Comparison of ENCODE assay signal across 1 cellular context in the genomic region with DNA sequence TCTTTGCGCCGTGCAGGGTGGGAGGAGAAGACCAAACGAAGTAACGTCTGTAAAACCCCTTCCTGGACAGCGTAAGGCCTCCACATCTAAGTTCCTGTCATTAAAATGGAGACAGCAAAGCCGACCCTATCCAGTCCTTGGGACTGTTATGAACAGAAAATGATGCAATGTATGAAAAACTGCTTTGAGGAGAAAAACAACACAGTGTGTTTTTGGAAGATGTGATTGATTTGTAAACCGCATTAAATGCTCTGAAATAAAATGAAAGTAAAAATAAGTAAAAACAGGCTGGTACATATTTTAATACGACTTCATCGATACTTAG.
TF ChIP-seq lines count a peak whose summit lies in the region.

No MANE protein-coding gene starts in this region.

TF ChIP-seq in WTC11, 78 proteins besides CTCF, POLR2A, EP300 and RAD21 (continued from another document):
- TF ChIP-seq, protein P1, sequence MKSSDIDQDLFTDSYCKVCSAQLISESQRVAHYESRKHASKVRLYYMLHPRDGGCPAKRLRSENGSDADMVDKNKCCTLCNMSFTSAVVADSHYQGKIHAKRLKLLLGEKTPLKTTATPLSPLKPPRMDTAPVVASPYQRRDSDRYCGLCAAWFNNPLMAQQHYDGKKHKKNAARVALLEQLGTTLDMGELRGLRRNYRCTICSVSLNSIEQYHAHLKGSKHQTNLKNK (CRISPR knock-in tag; IDR thresholded peaks at IDR 0.05): no peak
- TF ChIP-seq ZNF138 (CRISPR knock-in tag; conservative IDR thresholded peaks at IDR 0.05): no peak
- no peak for TF ChIP-seq NFE2L1 (CRISPR knock-in tag; IDR thresholded peaks at IDR 0.05)
- TF ChIP-seq NR3C1 (CRISPR knock-in tag; conservative IDR thresholded peaks at IDR 0.05; ENCODE audit: low read depth): no peak
- TF ChIP-seq, protein P2, sequence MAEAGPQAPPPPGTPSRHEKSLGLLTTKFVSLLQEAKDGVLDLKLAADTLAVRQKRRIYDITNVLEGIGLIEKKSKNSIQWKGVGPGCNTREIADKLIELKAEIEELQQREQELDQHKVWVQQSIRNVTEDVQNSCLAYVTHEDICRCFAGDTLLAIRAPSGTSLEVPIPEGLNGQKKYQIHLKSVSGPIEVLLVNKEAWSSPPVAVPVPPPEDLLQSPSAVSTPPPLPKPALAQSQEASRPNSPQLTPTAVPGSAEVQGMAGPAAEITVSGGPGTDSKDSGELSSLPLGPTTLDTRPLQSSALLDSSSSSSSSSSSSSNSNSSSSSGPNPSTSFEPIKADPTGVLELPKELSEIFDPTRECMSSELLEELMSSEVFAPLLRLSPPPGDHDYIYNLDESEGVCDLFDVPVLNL (CRISPR knock-in tag; IDR thresholded peaks at IDR 0.05; ENCODE audit: borderline replicate concordance, low read depth): no peak
